Comparison of ENCODE assay signal across 20 cellular contexts in the genomic region with DNA sequence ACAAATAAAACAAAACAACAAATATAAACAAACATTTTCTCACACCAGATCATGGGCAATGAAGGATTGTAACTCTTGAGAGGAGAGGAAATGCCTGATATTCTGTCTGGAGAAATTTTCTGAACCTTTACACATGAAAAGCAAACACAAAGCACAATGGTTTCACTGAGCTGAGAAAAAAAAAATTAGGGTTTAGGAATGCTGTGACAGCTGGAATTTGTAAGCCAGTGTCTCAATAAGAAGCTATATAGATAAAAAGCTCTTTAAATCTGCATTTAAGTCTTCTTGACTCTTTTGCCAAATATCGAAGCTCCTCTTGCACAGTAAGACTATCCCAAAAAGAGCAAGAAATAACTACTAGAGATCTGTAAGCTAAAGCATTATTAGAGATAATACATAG.
"Had no signal": no experiment of that assay in that cellular context is flagged by ENCODE, and none has a peak within 500 bp of the region (broad histone marks: within the 10 kb centered on the region; RNA-seq: fewer than 3 reads in every experiment).

No MANE protein-coding gene starts in this region.

- H3K9me3 ChIP-seq: mucosa of descending colon, upper lobe of right lung had no signal

- H3K4me1 ChIP-seq: gastroesophageal sphincter, heart left ventricle, left lung, sigmoid colon, spleen, upper lobe of right lung had no signal

- H3K27ac ChIP-seq: gastroesophageal sphincter, heart left ventricle, left lung, sigmoid colon, spleen, upper lobe of right lung had no signal

- H3K36me3 ChIP-seq: gastroesophageal sphincter, heart left ventricle, left lung, sigmoid colon, spleen, upper lobe of right lung had no signal

- H3K27ac Mint-ChIP-seq: activated CD4-positive, alpha-beta memory T cell treated with anti-CD3 and anti-CD28 coated beads, Interleukin-2, amount 10 ng/mL, durations not matched to agents 7 days and 5 days; activated CD4-positive, alpha-beta T cell treated with anti-CD3 and anti-CD28 coated beads for 36 hours; activated CD8-positive, alpha-beta memory T cell treated with anti-CD3 and anti-CD28 coated beads, Interleukin-2, amount 10 ng/mL, durations not matched to agents 7 days and 5 days; activated naive CD8-positive, alpha-beta T cell treated with anti-CD3 and anti-CD28 coated beads for 36 hours; naive thymus-derived CD4-positive, alpha-beta T cell; stimulated activated memory B cell treated with anti-CD40 and anti-IgM and Interleukin-4, amounts not matched to agents 10 μg/mL and 1 μg/mL and 100 μg/mL, for 72 hours had no signal

- H3K4me3 Mint-ChIP-seq: activated CD4-positive, alpha-beta memory T cell treated with anti-CD3 and anti-CD28 coated beads, Interleukin-2, amount 10 ng/mL, durations not matched to agents 7 days and 5 days; activated CD4-positive, alpha-beta T cell treated with anti-CD3 and anti-CD28 coated beads for 36 hours; activated CD8-positive, alpha-beta memory T cell treated with anti-CD3 and anti-CD28 coated beads, Interleukin-2, amount 10 ng/mL, durations not matched to agents 7 days and 5 days; activated naive CD8-positive, alpha-beta T cell treated with anti-CD3 and anti-CD28 coated beads for 36 hours; brain; naive thymus-derived CD4-positive, alpha-beta T cell; stimulated activated memory B cell treated with anti-CD40 and anti-IgM and Interleukin-4, amounts not matched to agents 10 μg/mL and 1 μg/mL and 100 μg/mL, for 72 hours had no signal

- ATAC-seq: activated CD4-positive, alpha-beta T cell treated with anti-CD3 and anti-CD28 coated beads for 36 hours; activated CD8-positive, alpha-beta memory T cell treated with anti-CD3 and anti-CD28 coated beads, Interleukin-2, amount 10 ng/mL, durations not matched to agents 7 days and 5 days; gastroesophageal sphincter; heart left ventricle; left lung; mucosa of descending colon; naive thymus-derived CD4-positive, alpha-beta T cell; stimulated activated memory B cell treated with anti-CD40 and anti-IgM and Interleukin-4, amounts not matched to agents 10 μg/mL and 1 μg/mL and 100 μg/mL, for 72 hours; upper lobe of right lung had no signal

- DNase-seq: activated CD4-positive, alpha-beta memory T cell treated with anti-CD3 and anti-CD28 coated beads, Interleukin-2, amount 10 ng/mL, durations not matched to agents 7 days and 5 days; activated CD4-positive, alpha-beta T cell treated with anti-CD3 and anti-CD28 coated beads for 36 hours; activated CD8-positive, alpha-beta memory T cell treated with anti-CD3 and anti-CD28 coated beads, Interleukin-2, amount 10 ng/mL, durations not matched to agents 7 days and 5 days; activated naive CD8-positive, alpha-beta T cell treated with anti-CD3 and anti-CD28 coated beads for 36 hours; amygdala; caudate nucleus; heart left ventricle; kidney; mammary epithelial cell; mucosa of descending colon; naive thymus-derived CD4-positive, alpha-beta T cell; posterior cingulate gyrus; sigmoid colon; spleen; stimulated activated CD4-positive, alpha-beta T cell treated with anti-CD3 and anti-CD28 coated beads, Interleukin-4, amount 100 ng/mL, for 4 hours; upper lobe of right lung had no signal

- H3K9me3 Mint-ChIP-seq: activated naive CD8-positive, alpha-beta T cell treated with anti-CD3 and anti-CD28 coated beads for 36 hours; stimulated activated memory B cell treated with anti-CD40 and anti-IgM and Interleukin-4, amounts not matched to agents 10 μg/mL and 1 μg/mL and 100 μg/mL, for 72 hours had no signal

- H3K27me3 Mint-ChIP-seq: activated CD4-positive, alpha-beta memory T cell treated with anti-CD3 and anti-CD28 coated beads, Interleukin-2, amount 10 ng/mL, durations not matched to agents 7 days and 5 days; brain; stimulated activated memory B cell treated with anti-CD40 and anti-IgM and Interleukin-4, amounts not matched to agents 10 μg/mL and 1 μg/mL and 100 μg/mL, for 72 hours had no signal

- H3K4me3 ChIP-seq: gastroesophageal sphincter, heart left ventricle, left lung, mucosa of descending colon, sigmoid colon, spleen, upper lobe of right lung had no signal

- H3K4me1 Mint-ChIP-seq: activated CD4-positive, alpha-beta memory T cell treated with anti-CD3 and anti-CD28 coated beads, Interleukin-2, amount 10 ng/mL, durations not matched to agents 7 days and 5 days; activated CD4-positive, alpha-beta T cell treated with anti-CD3 and anti-CD28 coated beads for 36 hours; activated CD8-positive, alpha-beta memory T cell treated with anti-CD3 and anti-CD28 coated beads, Interleukin-2, amount 10 ng/mL, durations not matched to agents 7 days and 5 days; activated naive CD8-positive, alpha-beta T cell treated with anti-CD3 and anti-CD28 coated beads for 36 hours had no signal

- H3K27me3 ChIP-seq: gastroesophageal sphincter, heart left ventricle, left lung, sigmoid colon, spleen, upper lobe of right lung had no signal

- H3K36me3 Mint-ChIP-seq: activated CD8-positive, alpha-beta memory T cell treated with anti-CD3 and anti-CD28 coated beads, Interleukin-2, amount 10 ng/mL, durations not matched to agents 7 days and 5 days; activated naive CD8-positive, alpha-beta T cell treated with anti-CD3 and anti-CD28 coated beads for 36 hours; brain; naive thymus-derived CD4-positive, alpha-beta T cell; stimulated activated memory B cell treated with anti-CD40 and anti-IgM and Interleukin-4, amounts not matched to agents 10 μg/mL and 1 μg/mL and 100 μg/mL, for 72 hours had no signal
